Comparison of ENCODE assay signal across 17 cellular contexts in the genomic region with DNA sequence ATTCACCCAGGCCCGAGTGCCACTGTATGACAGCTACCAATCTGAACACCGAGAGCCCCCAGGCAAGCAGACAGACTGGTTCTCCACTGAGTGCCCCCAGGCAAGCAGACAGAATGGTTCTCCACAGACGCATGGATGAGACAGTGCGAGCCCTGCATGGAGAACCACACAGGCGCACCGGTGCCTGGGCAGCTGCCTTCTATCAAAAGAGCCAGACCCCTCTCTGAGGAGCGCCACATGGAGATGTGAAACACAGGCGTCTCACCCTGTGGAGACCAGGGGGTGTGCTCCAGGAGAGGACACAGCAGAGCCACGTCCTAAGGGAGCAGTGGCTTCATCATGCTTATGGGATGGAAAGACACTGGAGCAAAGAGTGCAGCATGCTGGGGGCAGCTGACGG.
"Had no signal": no experiment of that assay in that cellular context is flagged by ENCODE, and none has a peak within 500 bp of the region (broad histone marks: within the 10 kb centered on the region; RNA-seq: fewer than 3 reads in every experiment).

No MANE protein-coding gene starts in this region.

- H3K4me2 ChIP-seq: hepatocyte had no signal

- H3K4me3 ChIP-seq: coronary artery, hepatocyte, right atrium auricular region, thoracic aorta had no signal

- H3K27ac ChIP-seq: coronary artery, hepatocyte, thoracic aorta had no signal

- H3K27me3 ChIP-seq: hepatocyte, right atrium auricular region had no signal

- H3K9me3 ChIP-seq: right atrium auricular region, thoracic aorta had no signal

- ATAC-seq: activated CD4-positive, CD25-positive, alpha-beta regulatory T cell treated with anti-CD3 and anti-CD28 coated beads, Interleukin-2, amount 50 U/mL, for 24 hours; activated CD8-positive, alpha-beta T cell treated with anti-CD3 and anti-CD28 coated beads, Interleukin-2, amount 10 ng/mL, durations not matched to agents 7 days and 5 days; activated T-cell treated with anti-CD3 and anti-CD28 coated beads, Interleukin-2, amount 50 U/mL, for 4 hours; esophagus mucosa; left cardiac atrium; stimulated activated naive CD8-positive, alpha-beta T cell treated with anti-CD3 and anti-CD28 coated beads, Interleukin-15, amount 100 ng/mL, for 72 hours had no signal

- H2AFZ ChIP-seq: hepatocyte had no signal

- H3K79me2 ChIP-seq: hepatocyte had no signal

- DNase-seq: activated CD4-positive, alpha-beta T cell treated with anti-CD3 and anti-CD28 coated beads, Interleukin-2, amount 10 ng/mL, durations not matched to agents 7 days and 5 days; activated CD8-positive, alpha-beta T cell treated with anti-CD3 and anti-CD28 coated beads, Interleukin-2, amount 10 ng/mL, durations not matched to agents 7 days and 5 days; activated naive CD4-positive, alpha-beta T cell treated with anti-CD3 and anti-CD28 coated beads for 36 hours; activated T-cell treated with anti-CD3 and anti-CD28 coated beads, Interleukin-2, amount 50 U/mL, for 4 hours; central memory CD4-positive, alpha-beta T cell; effector CD4-positive, alpha-beta T cell; left cardiac atrium; stimulated activated CD4-positive, alpha-beta T cell treated with anti-CD3 and anti-CD28 coated beads, Interleukin-15, amount 100 ng/mL, for 24 hours; stimulated activated CD4-positive, alpha-beta T cell treated with anti-CD3 and anti-CD28 coated beads, Interleukin-2, amount 100 ng/mL, for 48 hours; stimulated activated naive CD8-positive, alpha-beta T cell treated with anti-CD3 and anti-CD28 coated beads, Interleukin-15, amount 100 ng/mL, for 72 hours; T-helper 1 cell had no signal
